Comparison of ENCODE assay signal across 19 cellular contexts in genomic region chr11:10354389-10354788, GRCh38. TPM values are rescaled to one million over a fixed set of nuclear protein-coding genes. Genes with fewer than 3 reads are reported as not detected.
A peak's percentile ranks its signal among the peaks of the same experiment; 100 is the strongest.
DNase-seq lines count a peak whose midpoint lies in the region; TF ChIP-seq lines count a peak whose summit lies in the region.
"Had no signal": no experiment of that assay in that cellular context is flagged by ENCODE, and none has a peak within 500 bp of the region (broad histone marks: within the 10 kb centered on the region; RNA-seq: fewer than 3 reads in every experiment).

No MANE protein-coding gene starts in this region.

- no peaks in the 10 kb centered on the region for H4K20me1 ChIP-seq in H9 (ENCODE audit: control insufficient read depth, insufficient read depth, insufficient read length)

- no peak for TF ChIP-seq POLR2A in suprapubic skin (IDR thresholded peaks at IDR 0.05)

- H3K4me2 ChIP-seq in H9 (ENCODE audit: insufficient read depth, insufficient read length, low read length) (no peak overlapping the region), mesendoderm (ENCODE audit: low read length) (no peak overlapping the region)
- H3K4me2 ChIP-seq: A549 had no signal

- H3K56ac ChIP-seq in H9 (ENCODE audit: insufficient read length, low read depth, low read length) (no peak overlapping the region), mesendoderm (ENCODE audit: low read length) (peak overlapping the region; percentile 27)

- H3K9me3 Mint-ChIP-seq in H9, result peaks cover 11 to 13% of the 10 kb centered on the region in 2 experiments
- H3K9me3 Mint-ChIP-seq in endothelial cell (ENCODE audit: unreplicated experiment), result no peaks in the 10 kb centered on the region

- no peak overlapping the region for H3K4me3 Mint-ChIP-seq in H9
- H3K4me3 Mint-ChIP-seq in endothelial cell (ENCODE audit: unreplicated experiment), result no peak overlapping the region

- H4K91ac ChIP-seq in H9 (ENCODE audit: insufficient read length, low read depth, low read length), result no peak overlapping the region

- H4K5ac ChIP-seq in H9 (ENCODE audit: insufficient read length, low read depth, low read length), result no peak overlapping the region
- no peak overlapping the region for H4K5ac ChIP-seq in mesendoderm (ENCODE audit: low read length)

- H4K8ac ChIP-seq in H9 (replicated peaks; ENCODE audit: insufficient read length, low read depth, low read length) (no peak overlapping the region), mesendoderm (ENCODE audit: low read depth, low read length) (no peak overlapping the region)

- H2BK15ac ChIP-seq in H9 (ENCODE audit: low read depth, low read length) (no peak overlapping the region), mesendoderm (replicated peaks; ENCODE audit: low read depth) (no peak overlapping the region)

- H3K36me3 ChIP-seq in mesendoderm (ENCODE audit: control insufficient read depth, insufficient read depth, low read length) (no peaks in the 10 kb centered on the region), suprapubic skin (no peaks in the 10 kb centered on the region)

- no peak overlapping the region for H2BK12ac ChIP-seq in H9 (ENCODE audit: insufficient read length, low read depth, low read length)

- peak overlapping the region; percentile 9 for H2AK5ac ChIP-seq in H9 (ENCODE audit: insufficient read length, low read length)
- peak overlapping the region; percentile 20 for H2AK5ac ChIP-seq in mesendoderm (ENCODE audit: low read length)

- no peak overlapping the region for H3K9ac ChIP-seq in H9 (ENCODE audit: extremely low read depth, insufficient read length, low read length)
- no peak overlapping the region for H3K9ac ChIP-seq in mesendoderm (ENCODE audit: low read length)

- H2BK5ac ChIP-seq in H9 (ENCODE audit: insufficient read length, low read length), result no peak overlapping the region
- H2BK5ac ChIP-seq in mesendoderm (ENCODE audit: low read length), result peak overlapping the region; percentile 23

- H3K4ac ChIP-seq in H9 (ENCODE audit: low read depth, low read length) (no peak overlapping the region), mesendoderm (ENCODE audit: low read depth, low read length) (no peak overlapping the region)

- H3K23me2 ChIP-seq in H9 (ENCODE audit: insufficient read length, low read depth, low read length, poor library complexity, severe bottlenecking), result no peaks in the 10 kb centered on the region

- H3K23ac ChIP-seq in H9 (ENCODE audit: insufficient read length, low read depth, low read length), result no peak overlapping the region
- H3K23ac ChIP-seq in mesendoderm (ENCODE audit: low read length), result no peak overlapping the region

- H3K9me3 ChIP-seq in H9 (ENCODE audit: control insufficient read depth, low read depth, low read length) (no peaks in the 10 kb centered on the region), suprapubic skin (no peaks in the 10 kb centered on the region)
- H3K9me3 ChIP-seq: A549 had no signal

- H2BK120ac ChIP-seq in H9 (ENCODE audit: low read depth, low read length, poor library complexity, severe bottlenecking) (no peak overlapping the region), mesendoderm (ENCODE audit: low read depth, low read length) (no peak overlapping the region)

- H3K18ac ChIP-seq in H9 (ENCODE audit: insufficient read length, low read depth, low read length) (no peak overlapping the region), mesendoderm (ENCODE audit: low read length) (no peak overlapping the region)

- in situ Hi-C loops in G401 (cut with HindIII; ENCODE audit: low sequenced_read_pairs), result no loop called here

- H3K4me3 ChIP-seq in mesendoderm (ENCODE audit: low read length) (no peak overlapping the region), suprapubic skin (no peak overlapping the region)
- H3K4me3 ChIP-seq: A549, K562 had no signal

- TF ChIP-seq EP300 in suprapubic skin (IDR thresholded peaks at IDR 0.05), result no peak

- peaks cover 14% of the 10 kb centered on the region for H3K4me1 ChIP-seq in H9 (ENCODE audit: insufficient read depth, low read length)
- H3K4me1 ChIP-seq in mesendoderm (ENCODE audit: control insufficient read depth, low read depth, low read length), result peaks cover 2% of the 10 kb centered on the region
- peaks cover 15% of the 10 kb centered on the region for H3K4me1 ChIP-seq in suprapubic skin

- H3K27me3 Mint-ChIP-seq in H9 (ENCODE audit: low read depth), result peaks cover 35% of the 10 kb centered on the region
- H3K27me3 Mint-ChIP-seq in endothelial cell (ENCODE audit: unreplicated experiment), result no peaks in the 10 kb centered on the region

- H3K27ac ChIP-seq in H9 (ENCODE audit: insufficient read length, low read depth, low read length) (peak overlapping the region; percentile 27), mesendoderm (ENCODE audit: low read depth, low read length) (no peak overlapping the region), suprapubic skin (peak overlapping the region; percentile 34)
- H3K27ac ChIP-seq: A549, C4-2B had no signal

- H3K36me3 Mint-ChIP-seq in H9 (ENCODE audit: insufficient read depth in 1 of 3, low read depth in 3 of 3) (peaks cover 15 to 28% (median 18%) of the 10 kb centered on the region in 3 experiments), endothelial cell (ENCODE audit: low read depth, unreplicated experiment) (peaks cover 4% of the 10 kb centered on the region)

- no peak overlapping the region for H3T11ph ChIP-seq in H9 (ENCODE audit: low read length)

- H2AFZ ChIP-seq in H9 (ENCODE audit: low read length), result no peak overlapping the region

- no peak for DNase-seq in H9
- DNase-seq in endothelial cell (ENCODE audit: low spot score), result no peak
- DNase-seq in mesendoderm, result no peak
- DNase-seq in suprapubic skin (ENCODE audit: low spot score in 2 of 2), result no peak
- no peak for DNase-seq in G401 (ENCODE audit: low spot score)
- no peak for DNase-seq in SHP77 (lab: John Stamatoyannopoulos, UW)
- no peak for DNase-seq in activated CD4-positive, alpha-beta T cell treated with anti-CD3 and anti-CD28 coated beads for 1 hour
- DNase-seq: HCEC 1CT, MV-4-11, NCI-H1417 treated with DMSO at 0.1 percent for 48 hours, NCI-H2029, NCI-H2171, NCI-H446, NCI-H748 treated with DMSO at 0.1 percent for 48 hours, RPMI8226 had no signal

- H3K27me3 ChIP-seq in H9 (ENCODE audit: insufficient read depth, low read length) (no peaks in the 10 kb centered on the region), mesendoderm (ENCODE audit: insufficient read depth, low read length, poor library complexity) (no peaks in the 10 kb centered on the region), suprapubic skin (no peaks in the 10 kb centered on the region)

- H3K14ac ChIP-seq in H9 (ENCODE audit: insufficient read depth, low read length), result no peak overlapping the region

- peaks cover 48 to 52% of the 10 kb centered on the region in 2 experiments for H3K4me1 Mint-ChIP-seq in H9
- H3K4me1 Mint-ChIP-seq in endothelial cell (ENCODE audit: unreplicated experiment), result peaks cover 33% of the 10 kb centered on the region

- no peak for TF ChIP-seq CTCF in H9 (conservative IDR thresholded peaks at IDR 0.05)
- TF ChIP-seq CTCF in endothelial cell (IDR thresholded peaks at IDR 0.05; ENCODE audit: unreplicated experiment), result no peak
- TF ChIP-seq CTCF in suprapubic skin (IDR thresholded peaks at IDR 0.05), result no peak

- WGBS in H9 (ENCODE audit: extremely low coverage, insufficient read length, low lambda C conversion rate), result no CpG with 5 or more reads among the region's 1 CpG
- no CpG with 5 or more reads among the region's 1 CpG for WGBS in mesendoderm (ENCODE audit: extremely low coverage, insufficient coverage, low lambda C conversion rate)
- WGBS in suprapubic skin, result 91% methylated on average over 1 of the region's 1 CpG

- no peaks in the 10 kb centered on the region for H3K79me1 ChIP-seq in H9 (ENCODE audit: insufficient read depth, low read depth, low read length, poor library complexity, severe bottlenecking)
- H3K79me1 ChIP-seq in mesendoderm (ENCODE audit: low read length), result no peaks in the 10 kb centered on the region

- H3K79me2 ChIP-seq in H9 (ENCODE audit: insufficient read depth, low read length), result no peaks in the 10 kb centered on the region
- H3K79me2 ChIP-seq in mesendoderm (ENCODE audit: control insufficient read depth, insufficient read depth, low read length), result no peaks in the 10 kb centered on the region

- H3K27ac Mint-ChIP-seq in H9 (peak overlapping the region in 1 of 3 experiments; percentile 96; a peak in 4 of 7 replicates), endothelial cell (ENCODE audit: unreplicated experiment) (peak overlapping the region; percentile 53)

- H2BK20ac ChIP-seq in H9 (ENCODE audit: low read depth, low read length, poor library complexity, severe bottlenecking), result no peak overlapping the region

RNA-seq across cellular contexts. Expression of gene ADM, which starts 49.5 kb away (rescaled TPM):
- 99.1 and 106 TPM in 2 replicates for total RNA-seq in H9 (2021)
- 78.3 TPM for total RNA-seq in endothelial cell (ENCODE audit: unreplicated experiment)
- 12.6 TPM for polyA plus RNA-seq in mesendoderm (2013, experiment 1 of 2)
- polyA plus RNA-seq in mesendoderm (2013, experiment 2 of 2), result 15.2 TPM
- 100 to 1,000 TPM in 1 of 4 donors, 10 to 100 TPM in 3; 48.7 to 140 (median 69.0) TPM for total RNA-seq in suprapubic skin
- 209 and 276 TPM in 2 replicates for total RNA-seq in G401 (2014; rRNA removed; shearing (Covaris generic))
- total RNA-seq: HT1080 had no signal
